Comparison of ENCODE assay signal across 17 cellular contexts in genomic region chr9:35341021-35341420, GRCh38.
A peak's percentile ranks its signal among the peaks of the same experiment; 100 is the strongest.
DNase-seq lines count a peak whose midpoint lies in the region; ATAC-seq, FAIRE-seq and TF ChIP-seq lines count a peak whose summit lies in the region.
"Had no signal": no experiment of that assay in that cellular context is flagged by ENCODE, and none has a peak within 500 bp of the region (broad histone marks: within the 10 kb centered on the region; RNA-seq: fewer than 3 reads in every experiment).

No MANE protein-coding gene starts in this region.

- H3K4me2 ChIP-seq in keratinocyte (ENCODE audit: control insufficient read depth, extremely low read depth, insufficient read depth, low read depth, low read length) = peak overlapping the region; percentile 68

- no peak for FAIRE-seq in keratinocyte (lab: Jason Lieb, UNC)
- FAIRE-seq: frontal cortex, pancreas had no signal

- H3K4me1 ChIP-seq in keratinocyte (ENCODE audit: control insufficient read depth, extremely low read depth, insufficient read depth, low read length) (peaks cover 19% of the 10 kb centered on the region), tibial artery (peaks cover 0 to 35% (median 15%) of the 10 kb centered on the region in 4 donors)

- no peaks in the 10 kb centered on the region for H4K20me1 ChIP-seq in keratinocyte (ENCODE audit: control insufficient read depth, extremely low read depth, insufficient read depth, low read length)

- H3K4me3 Mint-ChIP-seq in stimulated activated effector memory CD8-positive, alpha-beta T cell treated with anti-CD3 and anti-CD28 coated beads, Interleukin-12 subunit alpha, Interleukin-12 subunit beta, amount 100 ng/mL, for 72 hours = no peak overlapping the region
- H3K4me3 Mint-ChIP-seq: endodermal cell, immature natural killer cell had no signal

- H3K4me3 ChIP-seq in keratinocyte (ENCODE audit: control insufficient read depth in 2 of 3, extremely low read depth in 1 of 3, insufficient read depth in 2 of 3, low read depth in 1 of 3, low read length in 3 of 3) (no peak overlapping the region), tibial artery (peak overlapping the region in 1 of 2 donors; percentile 42)
- H3K4me3 ChIP-seq: MG63, pancreas had no signal

- ATAC-seq in HG02885 (IDR thresholded peaks at IDR 0.05; ENCODE audit: poor library complexity, unreplicated experiment) (peak; percentile 70), HG02870 (IDR thresholded peaks at IDR 0.05; ENCODE audit: unreplicated experiment) (no peak)
- no peak for ATAC-seq in stimulated activated effector memory CD8-positive, alpha-beta T cell treated with anti-CD3 and anti-CD28 coated beads, Interleukin-12 subunit alpha, Interleukin-12 subunit beta, amount 100 ng/mL, for 72 hours

- no peaks in the 10 kb centered on the region for H3K36me3 Mint-ChIP-seq in stimulated activated effector memory CD8-positive, alpha-beta T cell treated with anti-CD3 and anti-CD28 coated beads, Interleukin-12 subunit alpha, Interleukin-12 subunit beta, amount 100 ng/mL, for 72 hours
- H3K36me3 Mint-ChIP-seq: immature natural killer cell had no signal

- no peak overlapping the region for H3K27ac Mint-ChIP-seq in stimulated activated effector memory CD8-positive, alpha-beta T cell treated with anti-CD3 and anti-CD28 coated beads, Interleukin-12 subunit alpha, Interleukin-12 subunit beta, amount 100 ng/mL, for 72 hours
- H3K27ac Mint-ChIP-seq: immature natural killer cell had no signal

- no peak overlapping the region for H3K9ac ChIP-seq in keratinocyte (ENCODE audit: control insufficient read depth, extremely low read depth, insufficient read depth, low read length)

- intact Hi-C loops in tibial artery (cut with DNase I; ENCODE audit: low total_unique reads) = no loop called here

- H3K9me3 ChIP-seq in keratinocyte (ENCODE audit: control insufficient read depth, low read depth, low read length) (no peaks in the 10 kb centered on the region), tibial artery (no peaks in the 10 kb centered on the region)
- H3K9me3 ChIP-seq: MG63, pancreas had no signal

- no peaks in the 10 kb centered on the region for H3K9me3 Mint-ChIP-seq in stimulated activated effector memory CD8-positive, alpha-beta T cell treated with anti-CD3 and anti-CD28 coated beads, Interleukin-12 subunit alpha, Interleukin-12 subunit beta, amount 100 ng/mL, for 72 hours
- H3K9me3 Mint-ChIP-seq: endodermal cell, immature natural killer cell had no signal

- no peaks in the 10 kb centered on the region for H3K9me1 ChIP-seq in keratinocyte (ENCODE audit: control insufficient read depth, extremely low read depth, insufficient read depth, low read length)

- TF ChIP-seq CTCF in keratinocyte (optimal IDR thresholded peaks at IDR 0.05 in 1 of 3, IDR thresholded peaks at IDR 0.05 in 1 of 3, conservative IDR thresholded peaks at IDR 0.05 in 1 of 3; ENCODE audit: extremely low read depth in 1 of 3, insufficient read depth in 2 of 3, low read length in 3 of 3) = no peak
- TF ChIP-seq CTCF in tibial artery (IDR thresholded peaks at IDR 0.05) = no peak

- H3K36me3 ChIP-seq in keratinocyte (ENCODE audit: control insufficient read depth in 2 of 2, extremely low read depth in 1 of 2, insufficient read depth in 2 of 2, low read length in 2 of 2) (no peaks in the 10 kb centered on the region), tibial artery (no peaks in the 10 kb centered on the region)
- H3K36me3 ChIP-seq: MG63, pancreas, WERI-Rb-1 had no signal

- H3K4me1 Mint-ChIP-seq in stimulated activated effector memory CD8-positive, alpha-beta T cell treated with anti-CD3 and anti-CD28 coated beads, Interleukin-12 subunit alpha, Interleukin-12 subunit beta, amount 100 ng/mL, for 72 hours = peaks cover 7% of the 10 kb centered on the region
- H3K4me1 Mint-ChIP-seq: immature natural killer cell had no signal

- dilution Hi-C loops in keratinocyte (cut with MboI; ENCODE audit: extremely low pct_ligation_motif_present, low sequenced_read_pairs) = no loop called here

- H2AFZ ChIP-seq in keratinocyte (ENCODE audit: control insufficient read depth, low read length) = no peak overlapping the region

- no peaks in the 10 kb centered on the region for H3K79me2 ChIP-seq in keratinocyte (ENCODE audit: control insufficient read depth, insufficient read depth, low read length)

- no peak overlapping the region for H3K27ac ChIP-seq in keratinocyte (ENCODE audit: control insufficient read depth, insufficient read depth, low read length)
- peak overlapping the region; percentile 71 to 72 for H3K27ac ChIP-seq in tibial artery
- H3K27ac ChIP-seq: pancreas, WERI-Rb-1 had no signal

- H3K27me3 ChIP-seq in keratinocyte (ENCODE audit: control insufficient read depth, extremely low read depth, insufficient read depth, low read length) = no peaks in the 10 kb centered on the region
- no peaks in the 10 kb centered on the region for H3K27me3 ChIP-seq in tibial artery
- H3K27me3 ChIP-seq: MG63, pancreas had no signal

- DNase-seq in SKM-1 treated with dmso at 0.1 percent for 144 hours (lab: John Stamatoyannopoulos, UW; ENCODE audit: unreplicated experiment) (peak; percentile 47), keratinocyte (ENCODE audit: low read depth, low spot score) (no peak), tibial artery (no peak)
- DNase-seq in activated CD8-positive, alpha-beta memory T cell treated with anti-CD3 and anti-CD28 coated beads for 24 hours = no peak
- DNase-seq in stimulated activated effector memory CD8-positive, alpha-beta T cell treated with anti-CD3 and anti-CD28 coated beads, Interleukin-12 subunit alpha, Interleukin-12 subunit beta, amount 100 ng/mL, for 72 hours (ENCODE audit: low spot score in 2 of 2) = no peak
- DNase-seq: activated gamma-delta T cell; immature natural killer cell; NCI-H2171; stimulated activated CD4-positive, alpha-beta T cell treated with anti-CD3 and anti-CD28 coated beads, Interleukin-15, amount 100 ng/mL, for 24 hours; SW 1271; WERI-Rb-1 had no signal
